In genomic region chr3:15297592-15298350, GRCh38 we compare ENCODE assay signal across 18 cellular contexts. TPM values are rescaled to one million over a fixed set of nuclear protein-coding genes. Genes with fewer than 3 reads are reported as not detected.
DNase-seq lines count a peak whose midpoint lies in the region; ATAC-seq and TF ChIP-seq lines count a peak whose summit lies in the region.
"Had no signal": no experiment of that assay in that cellular context is flagged by ENCODE, and none has a peak within 500 bp of the region (broad histone marks: within the 10 kb centered on the region; RNA-seq: fewer than 3 reads in every experiment).

No MANE protein-coding gene starts in this region.

- no peaks in the 10 kb centered on the region for H3K9me3 Mint-ChIP-seq in activated T-helper 17 cell treated with anti-CD3 and anti-CD28 coated beads, Interleukin-2, amount 50 U/mL, for 72 hours
- H3K9me3 Mint-ChIP-seq in naive thymus-derived CD4-positive, alpha-beta T cell = peaks cover 0 to 5% (median 0%) of the 10 kb centered on the region in 11 donors

- H3K9me3 ChIP-seq in Loucy (ENCODE audit: insufficient read depth, low read depth, low read length) = no peaks in the 10 kb centered on the region
- no peaks in the 10 kb centered on the region for H3K9me3 ChIP-seq in naive thymus-derived CD4-positive, alpha-beta T cell (ENCODE audit: control insufficient read depth in 2 of 3, low read length in 3 of 3)
- H3K9me3 ChIP-seq in thyroid gland = no peaks in the 10 kb centered on the region
- H3K9me3 ChIP-seq: breast epithelium, colonic mucosa, pancreas, right atrium auricular region, suprapubic skin had no signal

- peak overlapping the region; percentile 37 for H3K4me2 ChIP-seq in Loucy (ENCODE audit: low read depth, low read length, poor library complexity, severe bottlenecking)

- TF ChIP-seq CTCF in Loucy (conservative IDR thresholded peaks at IDR 0.05; ENCODE audit: low read length) = no peak
- no peak for TF ChIP-seq CTCF in thyroid gland (IDR thresholded peaks at IDR 0.05)

- POLR2A ChIA-PET in naive thymus-derived CD4-positive, alpha-beta T cell (lab: Charles Lee) = interaction anchor here (0.7 to 1.2 kb wide), 2 partner anchors 11 to 23 kb away, joined by 3 to 4 read pairs; no protein-coding TSS in a partner anchor

- peaks cover 14% of the 10 kb centered on the region; the same call in 1 of the 2 replicates for H3K36me3 ChIP-seq in Loucy (ENCODE audit: insufficient read depth, low read length)
- H3K36me3 ChIP-seq in naive thymus-derived CD4-positive, alpha-beta T cell (ENCODE audit: control insufficient read depth in 2 of 3, insufficient read depth in 3 of 3, low read length in 3 of 3) = peaks cover 0 to 11% (median 0%) of the 10 kb centered on the region in 3 experiments
- peaks cover 0 to under 1% of the 10 kb centered on the region in 2 donors for H3K36me3 ChIP-seq in thyroid gland
- H3K36me3 ChIP-seq: breast epithelium, colonic mucosa, pancreas had no signal

- peak overlapping the region; percentile 26 for H3K4me3 Mint-ChIP-seq in activated T-helper 17 cell treated with anti-CD3 and anti-CD28 coated beads, Interleukin-2, amount 50 U/mL, for 72 hours
- H3K4me3 Mint-ChIP-seq in naive thymus-derived CD4-positive, alpha-beta T cell = peak overlapping the region in 4 of 10 donors; percentile 13 to 30 (median 22)

- peak overlapping the region; percentile 70 for H3K27ac Mint-ChIP-seq in activated T-helper 17 cell treated with anti-CD3 and anti-CD28 coated beads, Interleukin-2, amount 50 U/mL, for 72 hours
- H3K27ac Mint-ChIP-seq in naive thymus-derived CD4-positive, alpha-beta T cell = peak overlapping the region in 5 of 9 donors; percentile 6 to 90 (median 39)

- CTCF ChIA-PET in naive thymus-derived CD4-positive, alpha-beta T cell (lab: Charles Lee) = interaction anchor here (1.0 to 1.5 kb wide), 2 partner anchors 19 to 34 kb away, joined by 3 to 5 read pairs; partner anchors contain the start of gene SH3BP5

- DNase-seq in naive thymus-derived CD4-positive, alpha-beta T cell = no peak
- DNase-seq in thyroid gland (no peak), left colon (no peak), NCI-H510A (lab: John Stamatoyannopoulos, UW) (no peak), NCI-H774 (lab: John Stamatoyannopoulos, UW) (no peak)
- DNase-seq: activated CD4-positive, alpha-beta T cell treated with anti-CD3 and anti-CD28 coated beads for 48 hours; activated gamma-delta T cell; colonic mucosa; MV-4-11; NCI-H1694 treated with DMSO at 0.1 percent for 48 hours; NCI-H69; pancreas; SW 1271 had no signal

- H3K4me3 ChIP-seq in Loucy (ENCODE audit: low read length, poor library complexity, severe bottlenecking) (no peak overlapping the region), thyroid gland (replicated peaks in 1 of 3) (no peak overlapping the region)
- H3K4me3 ChIP-seq in naive thymus-derived CD4-positive, alpha-beta T cell (ENCODE audit: low read length) = no peak overlapping the region
- H3K4me3 ChIP-seq: breast epithelium, colonic mucosa, pancreas, right atrium auricular region, suprapubic skin had no signal

- H3F3A ChIP-seq in Loucy (ENCODE audit: low read depth) = 0 out of 2 replicates have a peak, but pooled peaks cover 3% of the 10 kb centered on the region

- intact Hi-C loops in naive thymus-derived CD4-positive, alpha-beta T cell (cut with micrococcal nuclease) = loop anchor here in 1 of 2 donors (2.0 kb wide), 1 partner anchor 15 kb away; no protein-coding TSS in a partner anchor
- intact Hi-C loops in thyroid gland (cut with DNase I) (no loop called here), left colon (cut with DNase I, micrococcal nuclease) (no loop called here)

- H3K9ac ChIP-seq in Loucy (ENCODE audit: low read depth, low read length, poor library complexity, severe bottlenecking) = no peak overlapping the region

- H3K4me1 Mint-ChIP-seq in activated T-helper 17 cell treated with anti-CD3 and anti-CD28 coated beads, Interleukin-2, amount 50 U/mL, for 72 hours = peaks cover 44% of the 10 kb centered on the region
- H3K4me1 Mint-ChIP-seq in naive thymus-derived CD4-positive, alpha-beta T cell = peaks cover 54 to 98% (median 83%) of the 10 kb centered on the region in 7 donors

- TF ChIP-seq POLR2A in thyroid gland (IDR thresholded peaks at IDR 0.05) = no peak

- H3K27me3 ChIP-seq in Loucy (ENCODE audit: insufficient read depth, low read length, poor library complexity, severe bottlenecking) = no peaks in the 10 kb centered on the region
- no peaks in the 10 kb centered on the region for H3K27me3 ChIP-seq in naive thymus-derived CD4-positive, alpha-beta T cell (ENCODE audit: control insufficient read depth in 2 of 2, insufficient read depth in 2 of 2, low read length in 2 of 2)
- H3K27me3 ChIP-seq in thyroid gland = no peaks in the 10 kb centered on the region
- H3K27me3 ChIP-seq: breast epithelium, colonic mucosa, pancreas, right atrium auricular region, suprapubic skin had no signal

- H3K36me3 Mint-ChIP-seq in activated T-helper 17 cell treated with anti-CD3 and anti-CD28 coated beads, Interleukin-2, amount 50 U/mL, for 72 hours (ENCODE audit: low read depth) = peaks cover 42% of the 10 kb centered on the region
- H3K36me3 Mint-ChIP-seq in naive thymus-derived CD4-positive, alpha-beta T cell = peaks cover 25 to 69% (median 55%) of the 10 kb centered on the region in 5 donors

- H2AFZ ChIP-seq in Loucy (ENCODE audit: low read length) = no peak overlapping the region

- ATAC-seq in activated T-helper 17 cell treated with anti-CD3 and anti-CD28 coated beads, Interleukin-2, amount 50 U/mL, for 72 hours (replicated peaks) = no peak
- ATAC-seq in naive thymus-derived CD4-positive, alpha-beta T cell = no peak
- ATAC-seq in left colon = no peak

- H4K20me1 ChIP-seq in Loucy (ENCODE audit: insufficient read depth, low read length, poor library complexity, severe bottlenecking) = no peaks in the 10 kb centered on the region

- H3K27ac ChIP-seq in naive thymus-derived CD4-positive, alpha-beta T cell (ENCODE audit: low read depth, low read length) = no peak overlapping the region
- H3K27ac ChIP-seq in thyroid gland = peak overlapping the region; percentile 69 to 74 (median 71)
- H3K27ac ChIP-seq: colonic mucosa, right atrium auricular region had no signal

- H3K27me3 Mint-ChIP-seq in activated T-helper 17 cell treated with anti-CD3 and anti-CD28 coated beads, Interleukin-2, amount 50 U/mL, for 72 hours = no peaks in the 10 kb centered on the region
- H3K27me3 Mint-ChIP-seq in naive thymus-derived CD4-positive, alpha-beta T cell = no peaks in the 10 kb centered on the region

- WGBS in thyroid gland, 2 donors = 69 to 83% methylated on average over 4 of the region's 4 CpGs

- peaks cover 38% of the 10 kb centered on the region; the same call in 1 of the 2 replicates for H3K79me2 ChIP-seq in Loucy (ENCODE audit: insufficient read depth, low read length)

- no peaks in the 10 kb centered on the region for H3K9me2 ChIP-seq in Loucy (replicated peaks; ENCODE audit: low read depth, low read length)

- peaks cover 65% of the 10 kb centered on the region for H3K4me1 ChIP-seq in Loucy (ENCODE audit: insufficient read depth, low read length, poor library complexity, severe bottlenecking)
- H3K4me1 ChIP-seq in naive thymus-derived CD4-positive, alpha-beta T cell (ENCODE audit: control insufficient read depth in 2 of 2, insufficient read depth in 2 of 2, low read length in 2 of 2) = peaks cover 45 to 58% of the 10 kb centered on the region in 2 donors
- peaks cover 43 to 77% of the 10 kb centered on the region in 2 donors for H3K4me1 ChIP-seq in thyroid gland
- H3K4me1 ChIP-seq: colonic mucosa had no signal

RNA-seq across cellular contexts. Expression of gene SH3BP5, which starts 34.6 kb away (rescaled TPM):
- total RNA-seq in activated T-helper 17 cell treated with anti-CD3 and anti-CD28 coated beads, Interleukin-2, amount 50 U/mL, for 72 hours = 10 to 100 TPM; 20.2 to 24.6 TPM
- 10 to 100 TPM; 18.5 to 64.7 (median 39.5) TPM for total RNA-seq in naive thymus-derived CD4-positive, alpha-beta T cell
- polyA plus RNA-seq in naive thymus-derived CD4-positive, alpha-beta T cell = 10 to 100 TPM; 38.2 to 49.6 TPM
- total RNA-seq in thyroid gland (10 to 100 TPM; 60.2 to 90.4 (median 82.0) TPM), left colon (10 to 100 TPM in 1 of 2 donors, 1 to 10 TPM in 1; 7.6 to 12.1 TPM)
